In the genomic region with DNA sequence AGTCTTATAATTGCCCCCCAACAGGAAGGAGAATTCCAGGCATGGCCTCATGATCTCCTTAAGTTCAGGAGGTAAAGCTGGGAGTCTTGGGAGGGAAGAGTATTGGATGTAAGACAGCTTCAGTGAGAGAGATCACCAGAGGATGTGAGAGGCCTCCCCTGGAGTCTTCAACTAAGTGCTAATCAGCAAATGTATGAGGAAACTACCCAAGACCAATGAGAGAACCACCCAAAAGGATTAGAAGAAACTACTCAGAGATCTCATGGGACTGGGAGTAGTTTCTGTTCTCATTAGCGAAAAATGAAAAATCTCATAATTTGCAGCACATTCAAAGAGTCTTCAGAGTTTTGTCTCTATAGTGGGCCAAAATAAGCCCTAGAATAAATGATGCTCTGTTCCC, we compare ENCODE assay signal across 25 cellular contexts.
"Had no signal": no experiment of that assay in that cellular context is flagged by ENCODE, and none has a peak within 500 bp of the region (broad histone marks: within the 10 kb centered on the region; RNA-seq: fewer than 3 reads in every experiment).

No MANE protein-coding gene starts in this region.

- H3K4me3 ChIP-seq: left ventricle myocardium inferior, lung, ovary, prostate gland, skin epidermis, stomach, testis, thyroid gland, transverse colon, upper lobe of left lung, vagina had no signal

- H3K4me1 ChIP-seq: prostate gland, testis, thyroid gland, transverse colon, vagina had no signal

- H3K27ac Mint-ChIP-seq: natural killer cell; nephron progenitor cell; stimulated activated naive B cell treated with anti-CD40 and anti-IgM and Interleukin-4, amounts not matched to agents 10 μg/mL and 1 μg/mL and 100 μg/mL, for 72 hours had no signal

- H3K27ac ChIP-seq: left ventricle myocardium inferior, ovary, prostate gland, skin epidermis, stomach, testis, thyroid gland, transverse colon, upper lobe of left lung, vagina had no signal

- H3K9me3 ChIP-seq: ovary, prostate gland, testis, thyroid gland, upper lobe of left lung, vagina had no signal

- H3K36me3 ChIP-seq: ovary, prostate gland, stomach, thyroid gland, transverse colon, vagina had no signal

- H3K27me3 ChIP-seq: ovary, testis, thyroid gland, transverse colon, upper lobe of left lung, vagina had no signal

- H3K4me1 Mint-ChIP-seq: natural killer cell, nephron progenitor cell had no signal

- DNase-seq: hippocampal formation; islet precursor cell; left ventricle myocardium inferior; naive B cell; natural killer cell; nephron progenitor cell; ovary; retina; right cardiac atrium; stimulated activated CD4-positive, alpha-beta T cell treated with anti-CD3 and anti-CD28 coated beads, Interleukin-12 subunit alpha, Interleukin-12 subunit beta, amount 100 ng/mL, for 4 hours; stimulated activated CD4-positive, alpha-beta T cell treated with anti-CD3 and anti-CD28 coated beads, Interleukin-15, amount 100 ng/mL, for 24 hours; stimulated activated CD4-positive, alpha-beta T cell treated with anti-CD3 and anti-CD28 coated beads, Interleukin-2, amount 100 ng/mL, for 24 hours; stimulated activated CD4-positive, alpha-beta T cell treated with anti-CD3 and anti-CD28 coated beads, Interleukin-4, amount 100 ng/mL, for 1 hour; stimulated activated naive B cell treated with anti-CD40 and anti-IgM and Interleukin-4, amounts not matched to agents 10 μg/mL and 1 μg/mL and 100 μg/mL, for 72 hours; stimulated activated naive CD8-positive, alpha-beta T cell treated with anti-CD3 and anti-CD28 coated beads, Interleukin-15, Interleukin-2, amounts not matched to agents 100 U/mL and 50 U/mL, for 24 hours; stomach; testis; thyroid gland; transverse colon; upper lobe of left lung had no signal

- H3K4me3 Mint-ChIP-seq: naive B cell; natural killer cell; nephron progenitor cell; stimulated activated naive B cell treated with anti-CD40 and anti-IgM and Interleukin-4, amounts not matched to agents 10 μg/mL and 1 μg/mL and 100 μg/mL, for 72 hours had no signal

- ATAC-seq: natural killer cell; right cardiac atrium; sciatic nerve; stimulated activated naive B cell treated with anti-CD40 and anti-IgM and Interleukin-4, amounts not matched to agents 10 μg/mL and 1 μg/mL and 100 μg/mL, for 72 hours; stimulated activated naive CD8-positive, alpha-beta T cell treated with anti-CD3 and anti-CD28 coated beads, Interleukin-15, Interleukin-2, amounts not matched to agents 100 U/mL and 50 U/mL, for 24 hours had no signal
